1 cellular context compared by ENCODE assay signal in the genomic region with DNA sequence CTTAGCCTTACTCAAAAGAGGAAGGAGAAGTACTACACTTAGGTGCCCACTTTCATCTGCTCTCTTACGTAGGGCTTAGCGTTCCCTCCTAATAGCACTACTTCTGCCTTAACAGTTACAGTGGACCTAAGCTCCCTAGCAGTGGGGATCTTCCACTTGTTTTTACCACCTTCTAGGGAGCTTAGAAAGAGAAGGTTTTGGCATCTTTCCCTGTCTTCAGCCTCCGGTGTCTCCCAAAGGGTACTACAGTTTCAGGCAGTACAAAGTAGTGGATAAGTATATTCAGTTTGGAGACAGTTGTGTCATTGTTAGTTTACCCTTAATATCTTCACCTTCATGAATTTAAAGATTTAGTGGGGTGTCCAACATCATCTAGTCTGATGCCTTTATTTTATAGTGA.
TF ChIP-seq lines count a peak whose summit lies in the region.

No MANE protein-coding gene starts in this region.

TF ChIP-seq in H1, 55 proteins besides CTCF, POLR2A, EP300 and RAD21:
- TF ChIP-seq, protein P1, sequence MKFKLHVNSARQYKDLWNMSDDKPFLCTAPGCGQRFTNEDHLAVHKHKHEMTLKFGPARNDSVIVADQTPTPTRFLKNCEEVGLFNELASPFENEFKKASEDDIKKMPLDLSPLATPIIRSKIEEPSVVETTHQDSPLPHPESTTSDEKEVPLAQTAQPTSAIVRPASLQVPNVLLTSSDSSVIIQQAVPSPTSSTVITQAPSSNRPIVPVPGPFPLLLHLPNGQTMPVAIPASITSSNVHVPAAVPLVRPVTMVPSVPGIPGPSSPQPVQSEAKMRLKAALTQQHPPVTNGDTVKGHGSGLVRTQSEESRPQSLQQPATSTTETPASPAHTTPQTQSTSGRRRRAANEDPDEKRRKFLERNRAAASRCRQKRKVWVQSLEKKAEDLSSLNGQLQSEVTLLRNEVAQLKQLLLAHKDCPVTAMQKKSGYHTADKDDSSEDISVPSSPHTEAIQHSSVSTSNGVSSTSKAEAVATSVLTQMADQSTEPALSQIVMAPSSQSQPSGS (IDR thresholded peaks at IDR 0.05; ENCODE audit: low read length) = no peak
- TF ChIP-seq CHD1 (IDR thresholded peaks at IDR 0.05; ENCODE audit: low read depth, low read length) (no peak), KDM1A (IDR thresholded peaks at IDR 0.05; ENCODE audit: borderline replicate concordance, low read length) (no peak), CEBPB (IDR thresholded peaks at IDR 0.05; ENCODE audit: low read depth, low read length) (no peak), CTBP2 (IDR thresholded peaks at IDR 0.05; ENCODE audit: borderline replicate concordance, insufficient read depth, insufficient read length, low read length) (no peak), FOSL1 (IDR thresholded peaks at IDR 0.05; ENCODE audit: insufficient read depth, low read depth, low read length) (no peak), TAF7 (optimal IDR thresholded peaks at IDR 0.05; ENCODE audit: borderline replicate concordance, low read depth, low read length) (no peak)
